30 cellular contexts compared by ENCODE assay signal in genomic region chr11:34616830-34617504, GRCh38. TPM values are rescaled to one million over a fixed set of nuclear protein-coding genes. Genes with fewer than 3 reads are reported as not detected.
"Had no signal": no experiment of that assay in that cellular context is flagged by ENCODE, and none has a peak within 500 bp of the region (broad histone marks: within the 10 kb centered on the region; RNA-seq: fewer than 3 reads in every experiment).

No MANE protein-coding gene starts in this region.

- H3K27me3 Mint-ChIP-seq: dendritic cell treated with granulocyte-macrophage colony-stimulating factor and Interleukin-4, amounts not matched to agents 40 ng/mL and 50 ng/mL, for 4 days had no signal

- H3K4me3 ChIP-seq: hepatocyte, left lung, ovary, right lobe of liver, skin epidermis, suprapubic skin, transverse colon, uterus had no signal

- H3K4me1 Mint-ChIP-seq: immature natural killer cell had no signal

- H3K27ac ChIP-seq: foreskin keratinocyte, hepatocyte, left lung, neutrophil, ovary, right lobe of liver, skin epidermis, suprapubic skin, transverse colon, uterus had no signal

- H3K4me3 Mint-ChIP-seq: activated CD4-positive, alpha-beta memory T cell treated with anti-CD3 and anti-CD28 coated beads for 36 hours; activated naive CD4-positive, alpha-beta T cell treated with anti-CD3 and anti-CD28 coated beads for 36 hours; activated naive CD8-positive, alpha-beta T cell treated with anti-CD3 and anti-CD28 coated beads, Interleukin-2, amount 10 ng/mL, durations not matched to agents 7 days and 5 days; dendritic cell treated with granulocyte-macrophage colony-stimulating factor and Interleukin-4, amounts not matched to agents 40 ng/mL and 50 ng/mL, for 4 days; immature natural killer cell; mesothelial cell of epicardium; natural killer cell; stimulated activated effector memory CD8-positive, alpha-beta T cell treated with anti-CD3 and anti-CD28 coated beads, Interleukin-12 subunit alpha, Interleukin-12 subunit beta, amount 100 ng/mL, for 72 hours; stimulated activated naive CD8-positive, alpha-beta T cell treated with anti-CD3 and anti-CD28 coated beads, Interleukin-15, amount 100 ng/mL, for 72 hours had no signal

- H2AFZ ChIP-seq: hepatocyte had no signal

- H3K27me3 ChIP-seq: foreskin keratinocyte, hepatocyte, left lung, ovary, right lobe of liver, suprapubic skin, transverse colon, uterus had no signal

- FAIRE-seq: endometrium had no signal

- H3K79me2 ChIP-seq: hepatocyte had no signal

- H3K4me2 ChIP-seq: hepatocyte had no signal

- DNase-seq: activated CD4-positive, alpha-beta memory T cell treated with anti-CD3 and anti-CD28 coated beads for 36 hours; activated CD4-positive, alpha-beta T cell treated with anti-CD3 and anti-CD28 coated beads for 48 hours; activated naive CD4-positive, alpha-beta T cell treated with anti-CD3 and anti-CD28 coated beads for 36 hours; activated naive CD8-positive, alpha-beta T cell treated with anti-CD3 and anti-CD28 coated beads, Interleukin-2, amount 10 ng/mL, durations not matched to agents 7 days and 5 days; activated T-cell treated with anti-CD3 and anti-CD28 coated beads, Interleukin-2, amount 50 U/mL, for 48 hours; caudate nucleus; effector CD4-positive, alpha-beta T cell; foreskin keratinocyte; immature natural killer cell; left lung; mammary epithelial cell; natural killer cell; ovary; right lobe of liver; stimulated activated CD4-positive, alpha-beta T cell treated with anti-CD3 and anti-CD28 coated beads, Interleukin-1b, Interleukin-23, amount 100 ng/mL, for 48 hours; stimulated activated naive CD8-positive, alpha-beta T cell treated with anti-CD3 and anti-CD28 coated beads, Interleukin-15, amount 100 ng/mL, for 72 hours; T-helper 1 cell; transverse colon; uterus had no signal

- H3K36me3 Mint-ChIP-seq: activated CD4-positive, alpha-beta memory T cell treated with anti-CD3 and anti-CD28 coated beads for 36 hours; activated naive CD8-positive, alpha-beta T cell treated with anti-CD3 and anti-CD28 coated beads, Interleukin-2, amount 10 ng/mL, durations not matched to agents 7 days and 5 days; immature natural killer cell; mesothelial cell of epicardium; natural killer cell; stimulated activated effector memory CD8-positive, alpha-beta T cell treated with anti-CD3 and anti-CD28 coated beads, Interleukin-12 subunit alpha, Interleukin-12 subunit beta, amount 100 ng/mL, for 72 hours had no signal

- H3K9me3 Mint-ChIP-seq: activated CD4-positive, alpha-beta memory T cell treated with anti-CD3 and anti-CD28 coated beads for 36 hours; activated naive CD4-positive, alpha-beta T cell treated with anti-CD3 and anti-CD28 coated beads for 36 hours; activated naive CD8-positive, alpha-beta T cell treated with anti-CD3 and anti-CD28 coated beads, Interleukin-2, amount 10 ng/mL, durations not matched to agents 7 days and 5 days; mesothelial cell of epicardium; natural killer cell; stimulated activated effector memory CD8-positive, alpha-beta T cell treated with anti-CD3 and anti-CD28 coated beads, Interleukin-12 subunit alpha, Interleukin-12 subunit beta, amount 100 ng/mL, for 72 hours; stimulated activated naive CD8-positive, alpha-beta T cell treated with anti-CD3 and anti-CD28 coated beads, Interleukin-15, amount 100 ng/mL, for 72 hours had no signal

- H3K4me1 ChIP-seq: right lobe of liver, uterus had no signal

- H3K9me3 ChIP-seq: left lung, neutrophil, ovary, right lobe of liver, suprapubic skin, transverse colon, uterus had no signal

- H3K36me3 ChIP-seq: left lung, neutrophil, ovary, right lobe of liver, suprapubic skin, transverse colon, uterus had no signal

- H3K27ac Mint-ChIP-seq: activated CD4-positive, alpha-beta memory T cell treated with anti-CD3 and anti-CD28 coated beads for 36 hours; activated naive CD4-positive, alpha-beta T cell treated with anti-CD3 and anti-CD28 coated beads for 36 hours; activated naive CD8-positive, alpha-beta T cell treated with anti-CD3 and anti-CD28 coated beads, Interleukin-2, amount 10 ng/mL, durations not matched to agents 7 days and 5 days; immature natural killer cell; mesothelial cell of epicardium; natural killer cell; stimulated activated effector memory CD8-positive, alpha-beta T cell treated with anti-CD3 and anti-CD28 coated beads, Interleukin-12 subunit alpha, Interleukin-12 subunit beta, amount 100 ng/mL, for 72 hours; stimulated activated naive CD8-positive, alpha-beta T cell treated with anti-CD3 and anti-CD28 coated beads, Interleukin-15, amount 100 ng/mL, for 72 hours had no signal

RNA-seq across cellular contexts. Expression of gene EHF, which starts 3.9 kb away (rescaled TPM):
- total RNA-seq: activated CD4-positive, alpha-beta memory T cell treated with anti-CD3 and anti-CD28 coated beads for 36 hours; activated naive CD4-positive, alpha-beta T cell treated with anti-CD3 and anti-CD28 coated beads for 36 hours; activated naive CD8-positive, alpha-beta T cell treated with anti-CD3 and anti-CD28 coated beads, Interleukin-2, amount 10 ng/mL, durations not matched to agents 7 days and 5 days; fibroblast of lung; glomerular endothelial cell; natural killer cell; pulmonary artery endothelial cell had no signal
- polyA plus RNA-seq: immature natural killer cell had no signal
